In the genomic region with DNA sequence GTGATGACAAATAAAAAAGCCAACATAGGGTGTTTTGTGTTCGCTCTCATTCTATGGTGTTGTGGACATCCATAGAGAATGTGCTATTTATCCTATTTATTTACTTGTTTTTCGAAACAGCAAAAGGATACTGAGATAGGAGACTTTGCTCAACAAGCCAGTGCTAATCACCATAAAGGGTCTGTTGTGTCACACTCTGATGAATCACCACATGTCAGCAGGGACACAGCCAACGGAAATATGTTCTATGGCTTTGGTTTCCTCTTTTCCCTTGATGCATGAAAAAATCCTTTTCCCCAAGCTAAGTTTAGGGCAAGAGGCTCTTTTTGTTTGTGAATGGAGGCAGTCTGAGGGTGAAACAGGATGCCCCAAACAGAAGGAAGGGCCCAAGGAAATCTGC, we compare ENCODE assay signal across 11 cellular contexts.
A peak's percentile ranks its signal among the peaks of the same experiment; 100 is the strongest.
DNase-seq lines count a peak whose midpoint lies in the region; TF ChIP-seq lines count a peak whose summit lies in the region.
"Had no signal": no experiment of that assay in that cellular context is flagged by ENCODE, and none has a peak within 500 bp of the region (broad histone marks: within the 10 kb centered on the region; RNA-seq: fewer than 3 reads in every experiment).

No MANE protein-coding gene starts in this region.

- TF ChIP-seq EP300 in suprapubic skin (IDR thresholded peaks at IDR 0.05) = no peak

- H3K4me3 ChIP-seq in HL-60 (replicated peaks; ENCODE audit: insufficient read depth, low read length) = no peak overlapping the region
- no peak overlapping the region for H3K4me3 ChIP-seq in right atrium auricular region
- H3K4me3 ChIP-seq in suprapubic skin = no peak overlapping the region

- peak; percentile 36 to 75 for DNase-seq in HL-60 (ENCODE audit: low read depth in 1 of 2, low spot score in 1 of 2)
- peak; percentile 45 for DNase-seq in astrocyte of the hippocampus (ENCODE audit: low read depth, low spot score)
- no peak for DNase-seq in right atrium auricular region (ENCODE audit: low spot score)
- no peak for DNase-seq in suprapubic skin (ENCODE audit: low spot score in 2 of 2)
- DNase-seq in Calu3 = no peak
- no peak for DNase-seq in NCI-H524 (lab: John Stamatoyannopoulos, UW)
- DNase-seq in stimulated activated CD4-positive, alpha-beta T cell treated with anti-CD3 and anti-CD28 coated beads, Interleukin-2, amount 100 ng/mL, for 48 hours = no peak
- DNase-seq in HUDEP-2 (lab: John Stamatoyannopoulos, UW; ENCODE audit: unreplicated experiment in 76 of 76) = no peak
- DNase-seq: DND-41 had no signal

- no peaks in the 10 kb centered on the region for H3K36me3 ChIP-seq in right atrium auricular region
- H3K36me3 ChIP-seq in suprapubic skin = no peaks in the 10 kb centered on the region

- H3K4me1 ChIP-seq in right atrium auricular region = peaks cover 0 to 28% of the 10 kb centered on the region in 2 donors
- H3K4me1 ChIP-seq in suprapubic skin = peaks cover 13% of the 10 kb centered on the region

- intact Hi-C loops in Calu3 (cut with micrococcal nuclease; ENCODE audit: unreplicated experiment) = loop anchor here (5.0 kb wide), 1 partner anchor 101 kb away; no protein-coding TSS in a partner anchor

- no peaks in the 10 kb centered on the region for H3K9me3 ChIP-seq in right atrium auricular region
- H3K9me3 ChIP-seq in suprapubic skin = no peaks in the 10 kb centered on the region

- no peaks in the 10 kb centered on the region for H3K27me3 ChIP-seq in HL-60 (ENCODE audit: insufficient read depth, poor library complexity, severe bottlenecking)
- H3K27me3 ChIP-seq in right atrium auricular region = no peaks in the 10 kb centered on the region
- no peaks in the 10 kb centered on the region for H3K27me3 ChIP-seq in suprapubic skin

- 72% methylated on average over 3 of the region's 3 CpGs for WGBS in suprapubic skin

- no peaks in the 10 kb centered on the region for H3K9me3 Mint-ChIP-seq in Calu3 (ENCODE audit: low read depth, unreplicated experiment)
- H3K9me3 Mint-ChIP-seq: WTC11 had no signal

- H3K4me3 Mint-ChIP-seq in Calu3 (ENCODE audit: low read depth, unreplicated experiment) = no peak overlapping the region
- H3K4me3 Mint-ChIP-seq: activated naive CD8-positive, alpha-beta T cell; WTC11 had no signal

- BruUV-seq in Calu3 (replicated peaks; lab: Mats Ljungman, UMichigan) = no TSS peak

- no peak for TF ChIP-seq POLR2A in suprapubic skin (IDR thresholded peaks at IDR 0.05)

- H3K27ac Mint-ChIP-seq in Calu3 (ENCODE audit: unreplicated experiment) = no peak overlapping the region
- H3K27ac Mint-ChIP-seq: activated naive CD8-positive, alpha-beta T cell; WTC11 had no signal

- TF ChIP-seq CTCF in HL-60 (IDR thresholded peaks at IDR 0.05; ENCODE audit: insufficient read depth, low read length) (no peak), right atrium auricular region (IDR thresholded peaks at IDR 0.05) (no peak), suprapubic skin (IDR thresholded peaks at IDR 0.05) (no peak), Calu3 (IDR thresholded peaks at IDR 0.05; ENCODE audit: unreplicated experiment) (no peak)

- H3K4me1 Mint-ChIP-seq in Calu3 (ENCODE audit: low read depth, unreplicated experiment) = peaks cover 21% of the 10 kb centered on the region

- no peaks in the 10 kb centered on the region for H3K36me3 Mint-ChIP-seq in Calu3 (ENCODE audit: insufficient read depth, unreplicated experiment)
- H3K36me3 Mint-ChIP-seq: activated naive CD8-positive, alpha-beta T cell; WTC11 had no signal

- H3K27me3 Mint-ChIP-seq in Calu3 (ENCODE audit: unreplicated experiment) = no peaks in the 10 kb centered on the region
- H3K27me3 Mint-ChIP-seq: activated naive CD8-positive, alpha-beta T cell had no signal

- CTCF ChIA-PET in Calu3 (lab: Charles Lee) = no interaction called here

- no peak overlapping the region for H3K27ac ChIP-seq in HL-60 (replicated peaks)
- peak overlapping the region; percentile 80 to 83 for H3K27ac ChIP-seq in right atrium auricular region
- peak overlapping the region; percentile 44 for H3K27ac ChIP-seq in suprapubic skin

Comparison
In these comparisons a context has a peak if more than half of its experiments do, and no peak if none do; other contexts are left out.
1. DNase-seq: peak in HL-60 (2 of 2) and astrocyte of the hippocampus (single experiment); none in right atrium auricular region (single experiment), suprapubic skin (0 of 2), Calu3 (single experiment), NCI-H524 (0 of 2), stimulated activated CD4-positive, alpha-beta T cell treated with anti-CD3 and anti-CD28 coated beads, Interleukin-2, amount 100 ng/mL, for 48 hours (0 of 2) and HUDEP-2 (0 of 76).